8 cellular contexts compared by ENCODE assay signal in the genomic region with DNA sequence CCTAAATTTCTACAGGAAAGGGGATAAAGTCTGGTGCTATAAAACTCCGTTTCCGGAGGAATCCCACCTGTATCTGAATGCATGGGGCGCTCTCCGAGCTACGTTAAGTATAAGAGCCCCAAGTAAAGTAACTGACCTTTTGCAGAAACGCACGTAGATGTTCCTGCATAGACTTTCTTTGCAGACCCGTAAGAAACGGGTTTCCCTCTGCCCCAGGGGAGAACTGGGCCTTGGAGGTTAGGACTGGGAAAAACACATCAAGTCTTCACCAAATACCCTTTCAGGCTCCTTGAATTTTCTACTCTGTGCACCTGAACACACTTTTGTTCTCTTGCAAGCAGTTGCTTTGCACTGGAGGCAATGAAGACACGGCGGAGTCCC. TPM values are rescaled to one million over a fixed set of nuclear protein-coding genes. Genes with fewer than 3 reads are reported as not detected.
A peak's percentile ranks its signal among the peaks of the same experiment; 100 is the strongest.
DNase-seq lines count a peak whose midpoint lies in the region; ATAC-seq and TF ChIP-seq lines count a peak whose summit lies in the region.
"Not testable (repeated sequence)": the region's sequence is repeated elsewhere in the genome, so short reads cannot be mapped to it uniquely, and the experiment has no call there.

No MANE protein-coding gene starts in this region.

- peak overlapping the region; percentile 87 for H3K4me3 ChIP-seq in A673 (ENCODE audit: low read depth, low read length, poor library complexity, severe bottlenecking)
- H3K4me3 ChIP-seq in NT2/D1 (ENCODE audit: insufficient read length, low read depth) = peak overlapping the region; percentile 100
- peak overlapping the region; percentile 95 for H3K4me3 ChIP-seq in choroid plexus epithelial cell (ENCODE audit: low read depth, low read length)
- peak overlapping the region; percentile 80 to 98 for H3K4me3 ChIP-seq in right atrium auricular region
- peak overlapping the region; percentile 76 to 95 for H3K4me3 ChIP-seq in muscle layer of duodenum (ENCODE audit: low read depth in 1 of 2, low read length in 2 of 2)
- H3K4me3 ChIP-seq in spleen = peak overlapping the region; percentile 65 to 98 (median 90)

- ATAC-seq in GM21526 (IDR thresholded peaks at IDR 0.05; ENCODE audit: low FRiP score, unreplicated experiment) = peak; percentile 5

- BruUV-seq in A673 (replicated peaks; lab: Mats Ljungman, UMichigan) = not testable (repeated sequence)

- CTCF ChIA-PET in A673 (lab: Charles Lee) = interaction anchor here (0.7 kb wide), 1 partner anchor 11 kb away, joined by 3 read pairs; no protein-coding TSS in a partner anchor

- H3K4me3 Mint-ChIP-seq in activated T-cell treated with anti-CD3 and anti-CD28 coated beads, Interleukin-2, amount 50 U/mL, for 24 hours = peak overlapping the region; percentile 98

- H3K27ac ChIP-seq in A673 (ENCODE audit: low read depth, low read length, poor library complexity, severe bottlenecking) (peak overlapping the region; percentile 93), right atrium auricular region (peak overlapping the region; percentile 95 to 96), muscle layer of duodenum (ENCODE audit: low read length) (peak overlapping the region; percentile 63), spleen (peak overlapping the region; percentile 92 to 96 (median 94))

- H3K9me3 Mint-ChIP-seq in activated T-cell treated with anti-CD3 and anti-CD28 coated beads, Interleukin-2, amount 50 U/mL, for 24 hours = not testable (repeated sequence)

- H3K9ac ChIP-seq in NT2/D1 (ENCODE audit: insufficient read length, low read depth) = peak overlapping the region; percentile 100

- POLR2A ChIA-PET in A673 (lab: Charles Lee; ENCODE audit: low non-redundant PET) = not testable (repeated sequence)

- H3K4me1 Mint-ChIP-seq in activated T-cell treated with anti-CD3 and anti-CD28 coated beads, Interleukin-2, amount 50 U/mL, for 24 hours (ENCODE audit: low read depth) = peaks cover 37% of the 10 kb centered on the region

- not testable (repeated sequence) for TF ChIP-seq POLR2A in spleen (IDR thresholded peaks at IDR 0.05)

- H3K27me3 ChIP-seq in A673 (replicated peaks; ENCODE audit: insufficient read depth, low read depth, low read length, poor library complexity); NT2/D1 (ENCODE audit: insufficient read depth, insufficient read length); right atrium auricular region; muscle layer of duodenum (ENCODE audit: low read depth, low read length); spleen (replicated peaks in 1 of 7): not testable (repeated sequence)

- intact Hi-C loops in A673 (cut with micrococcal nuclease; ENCODE audit: unreplicated experiment); spleen (cut with DNase I; ENCODE audit: low total_unique reads): not testable (repeated sequence)

- peaks cover 66% of the 10 kb centered on the region for H3K36me3 Mint-ChIP-seq in activated T-cell treated with anti-CD3 and anti-CD28 coated beads, Interleukin-2, amount 50 U/mL, for 24 hours (ENCODE audit: low read depth)

- 0 to 1% (median 1%) methylated on average over 11 of the region's 11 CpGs for WGBS in spleen, 5 donors

- TF ChIP-seq CTCF in A673 (conservative IDR thresholded peaks at IDR 0.05; ENCODE audit: low read depth, low read length); choroid plexus epithelial cell (conservative IDR thresholded peaks at IDR 0.05; ENCODE audit: low read depth, low read length); right atrium auricular region (IDR thresholded peaks at IDR 0.05); spleen (IDR thresholded peaks at IDR 0.05 in 8 of 11, conservative IDR thresholded peaks at IDR 0.05 in 3 of 11): not testable (repeated sequence)

- not testable (repeated sequence) for H3K27me3 Mint-ChIP-seq in activated T-cell treated with anti-CD3 and anti-CD28 coated beads, Interleukin-2, amount 50 U/mL, for 24 hours

- not testable (repeated sequence) for H3K9me3 ChIP-seq in A673 (ENCODE audit: low read depth, low read length, poor library complexity, severe bottlenecking); NT2/D1 (ENCODE audit: insufficient read depth, low read length); right atrium auricular region; muscle layer of duodenum (ENCODE audit: control insufficient read depth in 1 of 2, low read length in 2 of 2); spleen

- H3K27ac Mint-ChIP-seq in activated T-cell treated with anti-CD3 and anti-CD28 coated beads, Interleukin-2, amount 50 U/mL, for 24 hours = peak overlapping the region; percentile 97

- H3K36me3 ChIP-seq in A673 (ENCODE audit: insufficient read depth, low read length, poor library complexity, severe bottlenecking); right atrium auricular region; muscle layer of duodenum (ENCODE audit: control insufficient read depth in 1 of 2, insufficient read depth in 2 of 2, low read length in 2 of 2): not testable (repeated sequence)
- H3K36me3 ChIP-seq in NT2/D1 (ENCODE audit: insufficient read depth, insufficient read length, low read length) (peaks cover 32% of the 10 kb centered on the region), spleen (peaks cover 0 to 65% (median 31%) of the 10 kb centered on the region in 6 donors)

- peaks cover 24% of the 10 kb centered on the region for H3K4me1 ChIP-seq in A673 (ENCODE audit: insufficient read depth, low read length, poor library complexity, severe bottlenecking)
- peaks cover 15% of the 10 kb centered on the region for H3K4me1 ChIP-seq in NT2/D1 (ENCODE audit: insufficient read depth, insufficient read length)
- peaks cover 0 to 50% of the 10 kb centered on the region in 2 donors for H3K4me1 ChIP-seq in right atrium auricular region
- H3K4me1 ChIP-seq in muscle layer of duodenum (ENCODE audit: control insufficient read depth in 1 of 2, insufficient read depth in 2 of 2, low read length in 2 of 2) = peaks cover 6 to 37% of the 10 kb centered on the region in 2 donors
- H3K4me1 ChIP-seq in spleen = peaks cover 49 to 80% (median 66%) of the 10 kb centered on the region in 6 donors

- not testable (repeated sequence) for DNase-seq in A673 (ENCODE audit: low spot score); NT2/D1 (ENCODE audit: low read depth, low spot score); activated T-cell treated with anti-CD3 and anti-CD28 coated beads, Interleukin-2, amount 50 U/mL, for 24 hours; choroid plexus epithelial cell (ENCODE audit: low read depth); right atrium auricular region (ENCODE audit: low spot score); spleen

RNA-seq across cellular contexts. Expression of gene ABHD17A, which starts 10.0 kb away (rescaled TPM):
- total RNA-seq in A673 (2021) (56.9 and 60.0 TPM in 2 replicates), right atrium auricular region (10 to 100 TPM; 92.6 to 99.5 TPM), spleen (100 to 1,000 TPM in 2 of 7 donors, 10 to 100 TPM in 5; 73.4 to 104 (median 83.0) TPM)
- polyA plus RNA-seq in spleen = 100 to 1,000 TPM in 1 of 3 donors, 10 to 100 TPM in 2; 80.4 to 107 (median 88.1) TPM

RNA-seq across cellular contexts. Expression of gene KLF16, which starts 11.9 kb away (rescaled TPM):
- total RNA-seq in A673 (2021) (46.8 and 49.1 TPM in 2 replicates), right atrium auricular region (1 to 10 TPM; 4.4 to 5.6 TPM), spleen (10 to 100 TPM; 12.9 to 39.0 (median 29.5) TPM)
- polyA plus RNA-seq in spleen = 10 to 100 TPM in 1 of 3 donors, 1 to 10 TPM in 2; 7.1 to 19.5 (median 8.1) TPM

RNA-seq across cellular contexts. Expression of gene REXO1, which starts 27.0 kb away (rescaled TPM):
- total RNA-seq in A673 (2021) (50.6 and 53.0 TPM in 2 replicates), right atrium auricular region (10 to 100 TPM in 1 of 2 donors, 1 to 10 TPM in 1; 9.6 to 12.1 TPM), spleen (10 to 100 TPM; 35.7 to 88.1 (median 59.2) TPM)
- 10 to 100 TPM; 13.4 to 52.3 (median 27.4) TPM for polyA plus RNA-seq in spleen

RNA-seq across cellular contexts. Expression of gene ADAT3, which starts 29.9 kb away (rescaled TPM):
- 14.1 and 18.0 TPM in 2 replicates for total RNA-seq in A673 (2021)
- total RNA-seq in right atrium auricular region = 1 to 10 TPM; 1.7 to 4.0 TPM
- total RNA-seq in spleen = 10 to 100 TPM in 2 of 7 donors, 1 to 10 TPM in 5; 6.4 to 11.0 (median 8.3) TPM
- polyA plus RNA-seq in spleen = 1 to 10 TPM; 3.2 to 9.4 (median 4.0) TPM

RNA-seq across cellular contexts. Expression of gene SCAMP4, which starts 29.9 kb away (rescaled TPM):
- total RNA-seq in A673 (2021) (88.4 and 98.8 TPM in 2 replicates), right atrium auricular region (10 to 100 TPM; 35.0 to 42.1 TPM), spleen (10 to 100 TPM; 45.4 to 92.2 (median 53.6) TPM)
- polyA plus RNA-seq in spleen = 10 to 100 TPM; 13.0 to 29.9 (median 17.9) TPM
